Comparison of ENCODE assay signal across 8 cellular contexts in genomic region chr5:68217476-68217984, GRCh38. TPM values are rescaled to one million over a fixed set of nuclear protein-coding genes. Genes with fewer than 3 reads are reported as not detected.
DNase-seq lines count a peak whose midpoint lies in the region; ATAC-seq and TF ChIP-seq lines count a peak whose summit lies in the region.

No MANE protein-coding gene starts in this region.

- peak overlapping the region; percentile 70 for H3K27ac Mint-ChIP-seq in activated T-cell treated with anti-CD3 and anti-CD28 coated beads, Interleukin-2, amount 50 U/mL, for 72 hours
- H3K27ac Mint-ChIP-seq in type B pancreatic cell: no peak overlapping the region

- H3K27me3 Mint-ChIP-seq in activated T-cell treated with anti-CD3 and anti-CD28 coated beads, Interleukin-2, amount 50 U/mL, for 72 hours (ENCODE audit: low read depth): no peaks in the 10 kb centered on the region
- H3K27me3 Mint-ChIP-seq in type B pancreatic cell: no peaks in the 10 kb centered on the region

- no peaks in the 10 kb centered on the region for H3K9me3 ChIP-seq in adrenal gland (replicated peaks in 1 of 3)

- no peaks in the 10 kb centered on the region for H3K27me3 ChIP-seq in adrenal gland

- ATAC-seq in activated T-cell treated with anti-CD3 and anti-CD28 coated beads, Interleukin-2, amount 50 U/mL, for 72 hours (replicated peaks in 1 of 2): no peak
- no peak for ATAC-seq in GM21619 (IDR thresholded peaks at IDR 0.05; ENCODE audit: unreplicated experiment)

- H3K4me1 Mint-ChIP-seq in activated T-cell treated with anti-CD3 and anti-CD28 coated beads, Interleukin-2, amount 50 U/mL, for 72 hours (ENCODE audit: low read depth): peaks cover 44% of the 10 kb centered on the region
- H3K4me1 Mint-ChIP-seq in type B pancreatic cell (ENCODE audit: unreplicated experiment): peaks cover 34% of the 10 kb centered on the region

- peaks cover 0 to 1% of the 10 kb centered on the region in 2 donors for H3K9me3 Mint-ChIP-seq in activated T-cell treated with anti-CD3 and anti-CD28 coated beads, Interleukin-2, amount 50 U/mL, for 72 hours
- no peaks in the 10 kb centered on the region for H3K9me3 Mint-ChIP-seq in type B pancreatic cell

- peaks cover 5 to 7% of the 10 kb centered on the region in 2 donors for H3K36me3 Mint-ChIP-seq in activated T-cell treated with anti-CD3 and anti-CD28 coated beads, Interleukin-2, amount 50 U/mL, for 72 hours (ENCODE audit: insufficient read depth in 2 of 2)
- H3K36me3 Mint-ChIP-seq in type B pancreatic cell: peaks cover 11% of the 10 kb centered on the region

- peak overlapping the region in 4 of 5 donors; percentile 93 to 99 (median 96) for H3K27ac ChIP-seq in adrenal gland

- 18 to 31% (median 21%) methylated on average over 6 of the region's 6 CpGs for WGBS in adrenal gland, 4 donors
- 9 to 14% methylated on average over 6 of the region's 6 CpGs for WGBS in lower leg skin, 2 donors

- H3K4me3 ChIP-seq in adrenal gland (peak overlapping the region in 1 of 4 donors; percentile 70), lower leg skin (ENCODE audit: low read depth, poor library complexity, severe bottlenecking) (peak overlapping the region; percentile 99)

- TF ChIP-seq POLR2A in adrenal gland (IDR thresholded peaks at IDR 0.05): no peak
- TF ChIP-seq POLR2A in lower leg skin (IDR thresholded peaks at IDR 0.05): no peak

- no peak for DNase-seq in activated T-cell treated with anti-CD3 and anti-CD28 coated beads, Interleukin-2, amount 50 U/mL, for 72 hours
- DNase-seq in activated T-cell treated with anti-CD3 and anti-CD28 coated beads, Interleukin-2, amount 50 U/mL, for 48 hours: no peak
- no peak for DNase-seq in adrenal gland
- DNase-seq in lower leg skin (ENCODE audit: low spot score in 2 of 2): no peak
- DNase-seq in type B pancreatic cell (ENCODE audit: extremely low spot score, unreplicated experiment): no peak
- no peak for DNase-seq in D341Med (ENCODE audit: low spot score)
- no peak for DNase-seq in KG1 (lab: John Stamatoyannopoulos, UW)

- no peak for TF ChIP-seq CTCF in adrenal gland (IDR thresholded peaks at IDR 0.05)
- no peak for TF ChIP-seq CTCF in lower leg skin (IDR thresholded peaks at IDR 0.05)
- no peak for TF ChIP-seq CTCF in type B pancreatic cell (conservative IDR thresholded peaks at IDR 0.05)

- H3K4me3 Mint-ChIP-seq in activated T-cell treated with anti-CD3 and anti-CD28 coated beads, Interleukin-2, amount 50 U/mL, for 72 hours: peak overlapping the region; percentile 84 to 92
- peak overlapping the region; percentile 92 for H3K4me3 Mint-ChIP-seq in type B pancreatic cell

- intact Hi-C loops in adrenal gland (cut with DNase I) (no loop called here), lower leg skin (cut with DNase I; ENCODE audit: low total_unique reads) (no loop called here)

- H3K36me3 ChIP-seq in adrenal gland (replicated peaks in 1 of 2): no peaks in the 10 kb centered on the region

- peaks cover 4 to 51% of the 10 kb centered on the region in 2 donors for H3K4me1 ChIP-seq in adrenal gland (replicated peaks in 1 of 2)

RNA-seq across cellular contexts. Expression of gene PIK3R1, which starts 2.0 kb away (rescaled TPM):
- 10 to 100 TPM; 46.5 to 74.2 TPM for total RNA-seq in activated T-cell treated with anti-CD3 and anti-CD28 coated beads, Interleukin-2, amount 50 U/mL, for 72 hours
- 100 to 1,000 TPM in 1 of 8 donors, 10 to 100 TPM in 7; 41.3 to 110 (median 66.7) TPM for total RNA-seq in adrenal gland
- polyA plus RNA-seq in adrenal gland: 10 to 100 TPM in 2 of 3 donors, 1 to 10 TPM in 1; 4.9 to 44.7 (median 11.7) TPM
- total RNA-seq in lower leg skin: 100 to 1,000 TPM; 102 to 245 (median 137) TPM
- total RNA-seq in type B pancreatic cell (ENCODE audit: low replicate concordance): 41.6 and 110 TPM in 2 replicates
